In genomic region chr16:72877374-72878028, GRCh38 we compare ENCODE assay signal across 9 cellular contexts.
DNase-seq lines count a peak whose midpoint lies in the region; TF ChIP-seq lines count a peak whose summit lies in the region.
"Had no signal": no experiment of that assay in that cellular context is flagged by ENCODE, and none has a peak within 500 bp of the region (broad histone marks: within the 10 kb centered on the region; RNA-seq: fewer than 3 reads in every experiment).

No MANE protein-coding gene starts in this region.

- POLR2A ChIA-PET in HEK293T (lab: Yijun Ruan, JAX), result no interaction called here

- peak; percentile 98 for DNase-seq in M059J (ENCODE audit: low read depth)
- DNase-seq in dermis microvascular lymphatic vessel endothelial cell (ENCODE audit: low read depth in 2 of 2), result peak; percentile 14 to 83
- DNase-seq in myocyte (ENCODE audit: low read depth), result peak; percentile 67
- DNase-seq in NCI-H345 treated with DMSO at 0.1 percent for 48 hours (lab: John Stamatoyannopoulos, UW; ENCODE audit: unreplicated experiment), result no peak
- DNase-seq in HEK293T (ENCODE audit: extremely low spot score), result no peak
- no peak for DNase-seq in NCI-H2196 (lab: John Stamatoyannopoulos, UW; ENCODE audit: unreplicated experiment)
- no peak for DNase-seq in activated CD8-positive, alpha-beta memory T cell treated with anti-CD3 and anti-CD28 coated beads for 24 hours
- DNase-seq: activated CD4-positive, CD25-positive, alpha-beta regulatory T cell treated with anti-CD3 and anti-CD28 coated beads, Interleukin-2, amount 50 U/mL, for 72 hours had no signal

- no peak overlapping the region for H3K4me3 ChIP-seq in BLaER1

- H3K9me3 ChIP-seq in BLaER1, result 0 out of 2 replicates have a peak, but pooled peaks cover 4% of the 10 kb centered on the region

- H4K20me1 ChIP-seq in BLaER1, result no peaks in the 10 kb centered on the region

- no peaks in the 10 kb centered on the region for H3K27me3 ChIP-seq in BLaER1

- H3K27ac ChIP-seq in BLaER1, result peak overlapping the region; percentile 44; the same call in 1 of the 2 replicates

- CTCF ChIA-PET in HEK293T (lab: Yijun Ruan, JAX), result no interaction called here

- H3K4me1 ChIP-seq in BLaER1, result peaks cover 58% of the 10 kb centered on the region

- H3K36me3 ChIP-seq in BLaER1, result no peaks in the 10 kb centered on the region

- peak overlapping the region; percentile 82 for H3K4me2 ChIP-seq in BLaER1

- no peak overlapping the region for H3K9ac ChIP-seq in BLaER1

TF ChIP-seq in HEK293T, 16 proteins besides CTCF, POLR2A, EP300 and RAD21:
- TF ChIP-seq PKNOX1 (IDR thresholded peaks at IDR 0.05) (no peak), FOXM1 (IDR thresholded peaks at IDR 0.05; ENCODE audit: borderline replicate concordance) (no peak), BHLHE40 (IDR thresholded peaks at IDR 0.05; ENCODE audit: borderline replicate concordance) (no peak), HDGF (IDR thresholded peaks at IDR 0.05; ENCODE audit: borderline replicate concordance) (no peak), ELF4 (IDR thresholded peaks at IDR 0.05) (no peak), TARDBP (IDR thresholded peaks at IDR 0.05) (no peak), ARNT (IDR thresholded peaks at IDR 0.05) (no peak), FOXA1 (IDR thresholded peaks at IDR 0.05) (no peak), FOXK2 (IDR thresholded peaks at IDR 0.05) (no peak), L3MBTL2 (conservative IDR thresholded peaks at IDR 0.05) (no peak), LEF1 (IDR thresholded peaks at IDR 0.05; ENCODE audit: borderline replicate concordance) (no peak), SUZ12 (IDR thresholded peaks at IDR 0.05) (no peak), ZNF384 (IDR thresholded peaks at IDR 0.05) (no peak), NFRKB (IDR thresholded peaks at IDR 0.05) (no peak), SP1 (IDR thresholded peaks at IDR 0.05) (no peak), CTBP1 (IDR thresholded peaks at IDR 0.05; ENCODE audit: borderline replicate concordance) (no peak)

Comparison
In these comparisons a context has a peak if more than half of its experiments do, and no peak if none do; other contexts are left out.
1. DNase-seq: peak in M059J (single experiment), dermis microvascular lymphatic vessel endothelial cell (2 of 2) and myocyte (single experiment); none in NCI-H345 treated with DMSO at 0.1 percent for 48 hours (single experiment), HEK293T (single experiment), NCI-H2196 (single experiment) and activated CD8-positive, alpha-beta memory T cell treated with anti-CD3 and anti-CD28 coated beads for 24 hours (single experiment).